8 cellular contexts compared by ENCODE assay signal in genomic region chr10:49606981-49607535, GRCh38. TPM values are rescaled to one million over a fixed set of nuclear protein-coding genes. Genes with fewer than 3 reads are reported as not detected.
DNase-seq lines count a peak whose midpoint lies in the region; ATAC-seq and TF ChIP-seq lines count a peak whose summit lies in the region.

No MANE protein-coding gene starts in this region.

- H3K27ac ChIP-seq in esophagus squamous epithelium = no peak overlapping the region

- H3K9ac ChIP-seq in NT2/D1 (ENCODE audit: insufficient read length, low read depth) = no peak overlapping the region

- H3K9me3 ChIP-seq in NT2/D1 (ENCODE audit: insufficient read depth, low read length) = no peaks in the 10 kb centered on the region
- H3K9me3 ChIP-seq in esophagus squamous epithelium = no peaks in the 10 kb centered on the region

- H3K4me1 ChIP-seq in NT2/D1 (ENCODE audit: insufficient read depth, insufficient read length) (peaks cover 9% of the 10 kb centered on the region), esophagus squamous epithelium (peaks cover 12 to 40% (median 13%) of the 10 kb centered on the region in 3 donors)

- no peak for ATAC-seq in HG02571 (IDR thresholded peaks at IDR 0.05; ENCODE audit: unreplicated experiment)

- no TSS peak for BruUV-seq in Calu3 (replicated peaks; lab: Mats Ljungman, UMichigan)

- no peak overlapping the region for H3K27ac Mint-ChIP-seq in Calu3 (ENCODE audit: unreplicated experiment)
- no peak overlapping the region for H3K27ac Mint-ChIP-seq in activated T-helper 1 cell treated with anti-CD3 and anti-CD28 coated beads, Interleukin-12 subunit alpha, Interleukin-12 subunit beta, Interleukin-2, Interleukin-4 antibody, amounts not matched to agents 30 ng/mL and 10 ng/mL and 1 ng/mL, durations not matched to agents 14 hours and 24 hours and 36 hours

- WGBS in esophagus squamous epithelium, 2 donors = 0 to 17% methylated on average over 5 to 8 of the region's 22 CpGs

- H3K36me3 Mint-ChIP-seq in Calu3 (ENCODE audit: insufficient read depth, unreplicated experiment) = no peaks in the 10 kb centered on the region
- peaks cover 2% of the 10 kb centered on the region for H3K36me3 Mint-ChIP-seq in activated T-helper 1 cell treated with anti-CD3 and anti-CD28 coated beads, Interleukin-12 subunit alpha, Interleukin-12 subunit beta, Interleukin-2, Interleukin-4 antibody, amounts not matched to agents 30 ng/mL and 10 ng/mL and 1 ng/mL, durations not matched to agents 14 hours and 24 hours and 36 hours (ENCODE audit: low read depth)

- peaks cover 2% of the 10 kb centered on the region for H3K9me3 Mint-ChIP-seq in Calu3 (ENCODE audit: low read depth, unreplicated experiment)
- H3K9me3 Mint-ChIP-seq in activated T-helper 1 cell treated with anti-CD3 and anti-CD28 coated beads, Interleukin-12 subunit alpha, Interleukin-12 subunit beta, Interleukin-2, Interleukin-4 antibody, amounts not matched to agents 30 ng/mL and 10 ng/mL and 1 ng/mL, durations not matched to agents 14 hours and 24 hours and 36 hours = no peaks in the 10 kb centered on the region

- intact Hi-C loops in Calu3 (cut with micrococcal nuclease; ENCODE audit: unreplicated experiment) (no loop called here), esophagus squamous epithelium (cut with DNase I) (no loop called here)
- intact Hi-C loops in activated T-helper 1 cell treated with anti-CD3 and anti-CD28 coated beads, Interleukin-12 subunit alpha, Interleukin-12 subunit beta, Interleukin-2, Interleukin-4 antibody, amounts not matched to agents 30 ng/mL and 10 ng/mL and 1 ng/mL, durations not matched to agents 14 hours and 24 hours and 36 hours (cut with micrococcal nuclease) = loop anchor here (1.0 kb wide), 2 partner anchors 155 to 209 kb away; partner anchors contain the start of gene OGDHL

- H3K36me3 ChIP-seq in H7 (replicated peaks; ENCODE audit: control insufficient read depth, insufficient read depth, low read length) (no peaks in the 10 kb centered on the region), NT2/D1 (ENCODE audit: insufficient read depth, insufficient read length, low read length) (no peaks in the 10 kb centered on the region), esophagus squamous epithelium (no peaks in the 10 kb centered on the region)

- DNase-seq in Calu3 (peak; percentile 80), H7 (peak; percentile 96), NT2/D1 (ENCODE audit: low read depth, low spot score) (peak; percentile 51), germinal center (ENCODE audit: low spot score) (peak; percentile 85), pulmonary artery endothelial cell (ENCODE audit: low read depth, low spot score) (peak; percentile 41), esophagus squamous epithelium (lab: John Stamatoyannopoulos, UW) (no peak)
- peak; percentile 72 for DNase-seq in activated T-helper 1 cell treated with anti-CD3 and anti-CD28 coated beads, Interleukin-12 subunit alpha, Interleukin-12 subunit beta, Interleukin-2, Interleukin-4 antibody, amounts not matched to agents 30 ng/mL and 10 ng/mL and 1 ng/mL, durations not matched to agents 14 hours and 24 hours and 36 hours (ENCODE audit: low spot score)

- H3K4me1 Mint-ChIP-seq in Calu3 (ENCODE audit: low read depth, unreplicated experiment) = peaks cover 3% of the 10 kb centered on the region
- H3K4me1 Mint-ChIP-seq in activated T-helper 1 cell treated with anti-CD3 and anti-CD28 coated beads, Interleukin-12 subunit alpha, Interleukin-12 subunit beta, Interleukin-2, Interleukin-4 antibody, amounts not matched to agents 30 ng/mL and 10 ng/mL and 1 ng/mL, durations not matched to agents 14 hours and 24 hours and 36 hours (ENCODE audit: low read depth) = peaks cover 8% of the 10 kb centered on the region

- TF ChIP-seq CTCF in Calu3 (IDR thresholded peaks at IDR 0.05; ENCODE audit: unreplicated experiment) = no peak
- no peak for TF ChIP-seq CTCF in esophagus squamous epithelium (IDR thresholded peaks at IDR 0.05)

- no peak for TF ChIP-seq POLR2A in esophagus squamous epithelium (IDR thresholded peaks at IDR 0.05)

- no peak overlapping the region for H3K4me3 ChIP-seq in H7 (ENCODE audit: insufficient read depth, low read depth, low read length)
- no peak overlapping the region for H3K4me3 ChIP-seq in NT2/D1 (ENCODE audit: insufficient read length, low read depth)
- no peak overlapping the region for H3K4me3 ChIP-seq in esophagus squamous epithelium

- H3K4me3 Mint-ChIP-seq in Calu3 (ENCODE audit: low read depth, unreplicated experiment) = no peak overlapping the region
- no peak overlapping the region for H3K4me3 Mint-ChIP-seq in activated T-helper 1 cell treated with anti-CD3 and anti-CD28 coated beads, Interleukin-12 subunit alpha, Interleukin-12 subunit beta, Interleukin-2, Interleukin-4 antibody, amounts not matched to agents 30 ng/mL and 10 ng/mL and 1 ng/mL, durations not matched to agents 14 hours and 24 hours and 36 hours

- CTCF ChIA-PET in Calu3 (lab: Charles Lee) = interaction anchor here (0.6 to 1.5 kb wide), 2 partner anchors 14 to 609 kb away, joined by 3 read pairs; no protein-coding TSS in a partner anchor

- H3K27me3 ChIP-seq in H7 (ENCODE audit: control insufficient read depth, insufficient read depth, low read length) (peaks cover 71% of the 10 kb centered on the region), NT2/D1 (ENCODE audit: insufficient read depth, insufficient read length) (peaks cover 86% of the 10 kb centered on the region), esophagus squamous epithelium (peaks cover 25 to 93% (median 35%) of the 10 kb centered on the region in 4 donors)

- peaks cover 81% of the 10 kb centered on the region for H3K27me3 Mint-ChIP-seq in Calu3 (ENCODE audit: unreplicated experiment)
- peaks cover 46% of the 10 kb centered on the region for H3K27me3 Mint-ChIP-seq in activated T-helper 1 cell treated with anti-CD3 and anti-CD28 coated beads, Interleukin-12 subunit alpha, Interleukin-12 subunit beta, Interleukin-2, Interleukin-4 antibody, amounts not matched to agents 30 ng/mL and 10 ng/mL and 1 ng/mL, durations not matched to agents 14 hours and 24 hours and 36 hours (ENCODE audit: insufficient read depth)

RNA-seq across cellular contexts. Expression of gene SLC18A3, which starts 3.1 kb away (rescaled TPM):
- total RNA-seq in Calu3 (2022) = not detected in 2 replicates
- not detected in 2 replicates for total RNA-seq in H7 (2014; rRNA removed; shearing (Covaris generic))
- not detected in 2 replicates for total RNA-seq in activated T-helper 1 cell treated with anti-CD3 and anti-CD28 coated beads, Interleukin-12 subunit alpha, Interleukin-12 subunit beta, Interleukin-2, Interleukin-4 antibody, amounts not matched to agents 30 ng/mL and 10 ng/mL and 1 ng/mL, durations not matched to agents 14 hours and 24 hours and 36 hours
- not detected in 2 replicates for total RNA-seq in pulmonary artery endothelial cell
- not detected for total RNA-seq in esophagus squamous epithelium

RNA-seq across cellular contexts. Expression of gene CHAT, which starts 6.8 kb away (rescaled TPM):
- total RNA-seq in Calu3 (2022) (not detected in 2 replicates), pulmonary artery endothelial cell (not detected in 2 replicates), esophagus squamous epithelium (not detected)
- total RNA-seq in H7 (2014; rRNA removed; shearing (Covaris generic)) = not detected in 2 replicates
- total RNA-seq in activated T-helper 1 cell treated with anti-CD3 and anti-CD28 coated beads, Interleukin-12 subunit alpha, Interleukin-12 subunit beta, Interleukin-2, Interleukin-4 antibody, amounts not matched to agents 30 ng/mL and 10 ng/mL and 1 ng/mL, durations not matched to agents 14 hours and 24 hours and 36 hours = 0.54 and 0.83 TPM in 2 replicates
